1 cellular context compared by ENCODE assay signal in the genomic region with DNA sequence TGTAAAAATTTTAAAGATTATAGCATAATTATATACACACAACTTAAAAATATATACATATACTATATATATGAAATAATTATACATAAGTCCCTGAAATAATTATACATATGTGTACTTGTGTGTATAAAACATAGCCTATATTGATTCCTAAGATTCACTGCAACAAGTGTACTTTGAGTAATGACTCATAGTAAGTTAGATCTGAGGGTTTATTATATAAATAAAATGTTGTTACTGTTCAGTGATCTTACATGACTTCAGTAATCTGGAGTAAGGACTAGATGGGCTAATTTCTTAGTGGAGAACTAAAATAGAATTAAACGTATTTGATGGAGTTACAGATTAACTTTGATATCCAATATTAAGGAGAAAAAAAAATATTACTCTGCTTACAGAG.
TF ChIP-seq lines count a peak whose summit lies in the region.

No MANE protein-coding gene starts in this region.

TF ChIP-seq in A549, 52 proteins besides CTCF, POLR2A, EP300 and RAD21 (continued from another document):
- TF ChIP-seq, protein P1, sequence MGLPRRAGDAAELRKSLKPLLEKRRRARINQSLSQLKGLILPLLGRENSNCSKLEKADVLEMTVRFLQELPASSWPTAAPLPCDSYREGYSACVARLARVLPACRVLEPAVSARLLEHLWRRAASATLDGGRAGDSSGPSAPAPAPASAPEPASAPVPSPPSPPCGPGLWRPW (IDR thresholded peaks at IDR 0.05), result no peak
- TF ChIP-seq PHF8 (IDR thresholded peaks at IDR 0.05; ENCODE audit: borderline replicate concordance, low read depth), result no peak
TF ChIP-seq in A549: peak in this region for 0.
